In genomic region chr4:103075435-103075893, GRCh38 we compare ENCODE assay signal across 1 cellular context.
A peak's percentile ranks its signal among the peaks of the same experiment; 100 is the strongest.
TF ChIP-seq lines count a peak whose summit lies in the region.

No MANE protein-coding gene starts in this region.

TF ChIP-seq in HepG2, 621 proteins besides CTCF, POLR2A, EP300 and RAD21 (continued from another document):
- TF ChIP-seq ZNF574 (CRISPR knock-in tag; IDR thresholded peaks at IDR 0.05) (peak; percentile 67), ZFP90 (CRISPR knock-in tag; IDR thresholded peaks at IDR 0.05; ENCODE audit: borderline replicate concordance) (peak; percentile 87; the same call in 1 of the 2 replicates), PAXIP1 (CRISPR knock-in tag; conservative IDR thresholded peaks at IDR 0.05) (peak; percentile 93), ARID4A (CRISPR knock-in tag; IDR thresholded peaks at IDR 0.05; ENCODE audit: borderline replicate concordance) (peak; percentile 65; the same call in 1 of the 2 replicates), ZSCAN21 (CRISPR knock-in tag; IDR thresholded peaks at IDR 0.05; ENCODE audit: borderline replicate concordance) (peak; percentile 53; the same call in 1 of the 2 replicates), KLF11 (CRISPR knock-in tag; IDR thresholded peaks at IDR 0.05) (peak; percentile 86; the same call in 1 of the 2 replicates), ZNF12 (CRISPR knock-in tag; IDR thresholded peaks at IDR 0.05) (peak; percentile 67), ZKSCAN5 (CRISPR knock-in tag; IDR thresholded peaks at IDR 0.05) (no peak), ZKSCAN1 (IDR thresholded peaks at IDR 0.05; ENCODE audit: low read length) (no peak), ZNF383 (CRISPR knock-in tag; IDR thresholded peaks at IDR 0.05; ENCODE audit: borderline replicate concordance) (peak; percentile 42; the same call in 1 of the 2 replicates), ZNF260 (CRISPR knock-in tag; IDR thresholded peaks at IDR 0.05; ENCODE audit: borderline replicate concordance, low read depth) (no peak), ZNF441 (CRISPR knock-in tag; IDR thresholded peaks at IDR 0.05; ENCODE audit: borderline replicate concordance) (0 out of 2 replicates have a peak, but pooled peaks have one; percentile 60), LCORL (IDR thresholded peaks at IDR 0.05) (no peak), LCORL (CRISPR knock-in tag; IDR thresholded peaks at IDR 0.05) (peak; percentile 65; the same call in 1 of the 2 replicates), CEBPG (CRISPR knock-in tag; IDR thresholded peaks at IDR 0.05) (peak; percentile 66), IRF2 (CRISPR knock-in tag; IDR thresholded peaks at IDR 0.05) (peak; percentile 87), ZNF747 (CRISPR knock-in tag; IDR thresholded peaks at IDR 0.05; ENCODE audit: borderline replicate concordance) (peak; percentile 65; the same call in 1 of the 2 replicates), DPF2 (CRISPR knock-in tag; IDR thresholded peaks at IDR 0.05; ENCODE audit: borderline replicate concordance, low read depth) (peak; percentile 32)
TF ChIP-seq in HepG2: peak in this region for 200.
